9 cellular contexts compared by ENCODE assay signal in genomic region chr2:98869868-98870267, GRCh38.
DNase-seq lines count a peak whose midpoint lies in the region; ATAC-seq and TF ChIP-seq lines count a peak whose summit lies in the region.
"Had no signal": no experiment of that assay in that cellular context is flagged by ENCODE, and none has a peak within 500 bp of the region (broad histone marks: within the 10 kb centered on the region; RNA-seq: fewer than 3 reads in every experiment).

No MANE protein-coding gene starts in this region.

- no peak overlapping the region for H3K4me2 ChIP-seq in OCI-LY7 (ENCODE audit: low read length)

- no peaks in the 10 kb centered on the region for H3K9me2 ChIP-seq in OCI-LY7 (ENCODE audit: insufficient read depth, low read length)

- H3K4me1 ChIP-seq in psoas muscle (peaks cover 6% of the 10 kb centered on the region), OCI-LY7 (ENCODE audit: insufficient read depth, low read length, poor library complexity, severe bottlenecking) (no peaks in the 10 kb centered on the region)

- peak overlapping the region; percentile 41 for H3K27ac ChIP-seq in psoas muscle
- H3K27ac ChIP-seq in OCI-LY7 (ENCODE audit: low read depth, low read length, poor library complexity, severe bottlenecking) = no peak overlapping the region

- no TSS peak for BruUV-seq in OCI-LY7 (replicated peaks; lab: Mats Ljungman, UMichigan)

- no peak overlapping the region for H2AFZ ChIP-seq in OCI-LY7 (ENCODE audit: low read length)

- WGBS in psoas muscle, 3 donors = 26 to 34% (median 30%) methylated on average over 4 of the region's 4 CpGs

- H3K79me2 ChIP-seq in OCI-LY7 (ENCODE audit: insufficient read depth, low read depth, low read length) = no peaks in the 10 kb centered on the region

- no peak for TF ChIP-seq POLR2A in GM18505 (IDR thresholded peaks at IDR 0.05; ENCODE audit: borderline replicate concordance, extremely low read depth, insufficient read depth, insufficient read length)

- DNase-seq in HT-29 (ENCODE audit: low spot score) (peak; percentile 72), NCI-H2171 (lab: John Stamatoyannopoulos, UW) (peak; percentile 96), cerebellar cortex (ENCODE audit: low spot score) (peak; percentile 30), psoas muscle (no peak), OCI-LY7 (ENCODE audit: low spot score) (no peak), AG20443 (ENCODE audit: low spot score) (no peak)
- no peak for DNase-seq in activated CD4-positive, alpha-beta T cell treated with anti-CD3 and anti-CD28 coated beads, Interleukin-2, amount 50 U/mL, for 48 hours
- DNase-seq: T-cell had no signal

- no peak overlapping the region for H3K4me3 ChIP-seq in psoas muscle
- H3K4me3 ChIP-seq in OCI-LY7 (ENCODE audit: low read depth, low read length, poor library complexity, severe bottlenecking) = no peak overlapping the region

- H3K36me3 ChIP-seq in psoas muscle (ENCODE audit: insufficient read depth in 1 of 2, low read depth in 1 of 2) (no peaks in the 10 kb centered on the region), OCI-LY7 (ENCODE audit: insufficient read depth, low read length) (no peaks in the 10 kb centered on the region)

- no peaks in the 10 kb centered on the region for H4K20me1 ChIP-seq in OCI-LY7 (ENCODE audit: insufficient read depth, low read length)

- CTCF ChIA-PET in OCI-LY7 (lab: Charles Lee; ENCODE audit: unreplicated experiment) = no interaction called here

- no peaks in the 10 kb centered on the region for H3K9me3 ChIP-seq in psoas muscle
- H3K9me3 ChIP-seq in OCI-LY7 (ENCODE audit: low read length) = no peaks in the 10 kb centered on the region

- TF ChIP-seq CTCF in psoas muscle (IDR thresholded peaks at IDR 0.05) = no peak
- no peak for TF ChIP-seq CTCF in OCI-LY7 (conservative IDR thresholded peaks at IDR 0.05; ENCODE audit: low read length)

- POLR2A ChIA-PET in OCI-LY7 (lab: Charles Lee) = no interaction called here

- intact Hi-C loops in psoas muscle (cut with DNase I) (no loop called here), OCI-LY7 (cut with micrococcal nuclease; ENCODE audit: unreplicated experiment) (no loop called here)

- H3K27me3 ChIP-seq in psoas muscle (ENCODE audit: insufficient read depth in 3 of 3, low read length in 2 of 3) = no peaks in the 10 kb centered on the region

- ATAC-seq in psoas muscle = peak; percentile 73 to 90 (median 90)
- no peak for ATAC-seq in GM18505 (IDR thresholded peaks at IDR 0.05; ENCODE audit: unreplicated experiment)
- ATAC-seq: T-cell had no signal

Comparison
In these comparisons a context has a peak if more than half of its experiments do, and no peak if none do; other contexts are left out.
1. DNase-seq: peak in HT-29 (single experiment), NCI-H2171 (single experiment) and cerebellar cortex (single experiment); none in psoas muscle (0 of 2), OCI-LY7 (single experiment), activated CD4-positive, alpha-beta T cell treated with anti-CD3 and anti-CD28 coated beads, Interleukin-2, amount 50 U/mL, for 48 hours (0 of 2) and AG20443 (single experiment).